8 cellular contexts compared by ENCODE assay signal in genomic region chr10:72243822-72244437, GRCh38. TPM values are rescaled to one million over a fixed set of nuclear protein-coding genes. Genes with fewer than 3 reads are reported as not detected.
DNase-seq lines count a peak whose midpoint lies in the region; ATAC-seq and TF ChIP-seq lines count a peak whose summit lies in the region.

No MANE protein-coding gene starts in this region.

- H4K20me1 ChIP-seq in osteoblast (ENCODE audit: insufficient read depth, low read length), result no peaks in the 10 kb centered on the region

- peak overlapping the region; percentile 15 for H3K4me3 Mint-ChIP-seq in activated CD4-positive, alpha-beta T cell treated with anti-CD3 and anti-CD28 coated beads for 36 hours

- no peak for DNase-seq in activated CD4-positive, alpha-beta T cell treated with anti-CD3 and anti-CD28 coated beads for 36 hours
- no peak for DNase-seq in activated CD4-positive, alpha-beta T cell treated with anti-CD3 and anti-CD28 coated beads for 48 hours
- peak; percentile 79 to 92 for DNase-seq in SJSA1 (ENCODE audit: low read depth in 1 of 2, low spot score in 2 of 2)
- DNase-seq in fibroblast of gingiva (ENCODE audit: low read depth), result peak; percentile 99
- DNase-seq in osteoblast (ENCODE audit: insufficient read length, low spot score, missing footprints), result peak; percentile 83
- no peak for DNase-seq in NCI-H2029 (lab: John Stamatoyannopoulos, UW)

- no peaks in the 10 kb centered on the region for H3K9me3 Mint-ChIP-seq in activated CD4-positive, alpha-beta T cell treated with anti-CD3 and anti-CD28 coated beads for 36 hours (ENCODE audit: low read depth)

- peaks cover 76% of the 10 kb centered on the region for H3K4me1 Mint-ChIP-seq in activated CD4-positive, alpha-beta T cell treated with anti-CD3 and anti-CD28 coated beads for 36 hours

- peaks cover 2% of the 10 kb centered on the region for H3K36me3 Mint-ChIP-seq in activated CD4-positive, alpha-beta T cell treated with anti-CD3 and anti-CD28 coated beads for 36 hours (ENCODE audit: low read depth)

- H3K4me1 ChIP-seq in SJSA1 (replicated peaks) (peaks cover 58% of the 10 kb centered on the region), osteoblast (ENCODE audit: insufficient read depth, low read length) (peaks cover 37% of the 10 kb centered on the region)

- H3K36me3 ChIP-seq in SJSA1, result no peaks in the 10 kb centered on the region
- H3K36me3 ChIP-seq in osteoblast (ENCODE audit: insufficient read depth, low read length), result no peaks in the 10 kb centered on the region

- peak overlapping the region; percentile 89 for H3K27ac Mint-ChIP-seq in activated CD4-positive, alpha-beta T cell treated with anti-CD3 and anti-CD28 coated beads for 36 hours

- H3K79me2 ChIP-seq in osteoblast (ENCODE audit: insufficient read depth, low read length), result no peaks in the 10 kb centered on the region

- POLR2A ChIA-PET in activated CD4-positive, alpha-beta T cell treated with anti-CD3 and anti-CD28 coated beads for 36 hours (lab: Charles Lee), result interaction anchor here (0.6 kb wide), 3 partner anchors 15 to 136 kb away, joined by 3 to 5 read pairs (median 4); no protein-coding TSS in a partner anchor

- no peak for ATAC-seq in activated CD4-positive, alpha-beta T cell treated with anti-CD3 and anti-CD28 coated beads for 36 hours
- no peak for ATAC-seq in HG03439 (IDR thresholded peaks at IDR 0.05; ENCODE audit: unreplicated experiment)
- ATAC-seq in HG03175 (IDR thresholded peaks at IDR 0.05; ENCODE audit: unreplicated experiment), result no peak

- intact Hi-C loops in activated CD4-positive, alpha-beta T cell treated with anti-CD3 and anti-CD28 coated beads for 36 hours (cut with DNase I, micrococcal nuclease), result loop anchor here (1.0 to 10.0 kb wide), 2 partner anchors 18 to 279 kb away; partner anchors contain the start of gene CHST3 (in 1 of the 2)

- no peaks in the 10 kb centered on the region for H3K27me3 ChIP-seq in SJSA1 (replicated peaks)
- H3K27me3 ChIP-seq in osteoblast (ENCODE audit: insufficient read depth, low read length), result no peaks in the 10 kb centered on the region

- H3K27ac ChIP-seq in SJSA1 (peak overlapping the region; percentile 76), osteoblast (ENCODE audit: low read depth, low read length) (peak overlapping the region; percentile 38)

- peak overlapping the region; percentile 20 for H3K4me2 ChIP-seq in osteoblast (ENCODE audit: insufficient read depth, low read length)

- no peaks in the 10 kb centered on the region for H3K27me3 Mint-ChIP-seq in activated CD4-positive, alpha-beta T cell treated with anti-CD3 and anti-CD28 coated beads for 36 hours

- H2AFZ ChIP-seq in osteoblast (ENCODE audit: low read length), result peak overlapping the region; percentile 68

- H3K4me3 ChIP-seq in SJSA1, result no peak overlapping the region
- no peak overlapping the region for H3K4me3 ChIP-seq in osteoblast (ENCODE audit: insufficient read depth, low read length)

- peak; percentile 50 for TF ChIP-seq CTCF in osteoblast (IDR thresholded peaks at IDR 0.05; ENCODE audit: extremely low read depth, low read depth, low read length)

- H3K9me3 ChIP-seq in SJSA1 (replicated peaks) (no peaks in the 10 kb centered on the region), osteoblast (ENCODE audit: low read depth, low read length) (no peaks in the 10 kb centered on the region)

- CTCF ChIA-PET in activated CD4-positive, alpha-beta T cell treated with anti-CD3 and anti-CD28 coated beads for 36 hours (lab: Charles Lee), result interaction anchor here (0.7 to 1.1 kb wide), 2 partner anchors 62 to 93 kb away, joined by 4 to 5 read pairs; no protein-coding TSS in a partner anchor

RNA-seq across cellular contexts. Expression of gene ASCC1, which starts 27.9 kb away (rescaled TPM):
- 10 to 100 TPM; 67.8 to 68.9 TPM for total RNA-seq in activated CD4-positive, alpha-beta T cell treated with anti-CD3 and anti-CD28 coated beads for 36 hours
- total RNA-seq in SJSA1 (2014; rRNA removed; shearing (Covaris generic)), result 39.4 and 51.1 TPM in 2 replicates
- 40.2 and 50.1 TPM in 2 replicates for total RNA-seq in osteoblast

RNA-seq across cellular contexts. Expression of gene ANAPC16, which starts 28.1 kb away (rescaled TPM):
- total RNA-seq in activated CD4-positive, alpha-beta T cell treated with anti-CD3 and anti-CD28 coated beads for 36 hours, result 100 to 1,000 TPM in 1 of 2 experiments, 10 to 100 TPM in 1; 90.2 to 123 TPM
- 28.6 and 89.9 TPM in 2 replicates for total RNA-seq in SJSA1 (2014; rRNA removed; shearing (Covaris generic))
- total RNA-seq in osteoblast, result 50.7 and 58.0 TPM in 2 replicates

RNA-seq across cellular contexts. Expression of gene DDIT4, which starts 29.8 kb away (rescaled TPM):
- total RNA-seq in activated CD4-positive, alpha-beta T cell treated with anti-CD3 and anti-CD28 coated beads for 36 hours, result 1,000 to 10,000 TPM in 1 of 2 experiments, 100 to 1,000 TPM in 1; 750 to 1,039 TPM
- 13.6 and 20.6 TPM in 2 replicates for total RNA-seq in SJSA1 (2014; rRNA removed; shearing (Covaris generic))
- 366 and 522 TPM in 2 replicates for total RNA-seq in osteoblast

Comparison
In these comparisons a context has a peak if more than half of its experiments do, and no peak if none do; other contexts are left out.
1. DNase-seq: peak in SJSA1 (2 of 2), fibroblast of gingiva (single experiment) and osteoblast (single experiment); none in activated CD4-positive, alpha-beta T cell treated with anti-CD3 and anti-CD28 coated beads for 36 hours (single experiment), activated CD4-positive, alpha-beta T cell treated with anti-CD3 and anti-CD28 coated beads for 48 hours (single experiment) and NCI-H2029 (single experiment).
2. RNA of gene DDIT4, which starts 29.8 kb away (total RNA-seq): 750 to 1,039 TPM in activated CD4-positive, alpha-beta T cell treated with anti-CD3 and anti-CD28 coated beads for 36 hours and 366 to 522 TPM in osteoblast; 13.6 to 20.6 TPM in SJSA1; every median in the first group is over 10 times any median in the second.